Comparison of ENCODE assay signal across 18 cellular contexts in the genomic region with DNA sequence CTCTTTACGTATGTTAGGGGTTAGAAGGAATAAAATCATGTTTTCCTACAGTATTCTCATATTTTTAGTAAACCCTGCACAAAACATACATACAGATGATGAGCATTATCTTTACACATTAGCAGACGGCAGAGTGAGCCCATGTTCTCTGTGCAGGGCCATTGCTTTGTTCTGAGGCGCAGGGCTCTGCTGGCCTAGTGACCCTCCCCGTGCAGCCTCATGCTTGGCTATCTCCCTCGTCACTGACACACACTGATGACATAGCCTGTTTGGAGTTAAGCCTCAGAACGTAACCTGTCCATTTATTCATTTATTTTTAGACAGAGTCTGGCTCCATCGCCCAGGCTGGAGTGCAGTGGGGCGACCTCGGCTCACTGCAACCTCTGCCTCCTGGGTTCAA.
DNase-seq lines count a peak whose midpoint lies in the region; ATAC-seq and TF ChIP-seq lines count a peak whose summit lies in the region.
"Had no signal": no experiment of that assay in that cellular context is flagged by ENCODE, and none has a peak within 500 bp of the region (broad histone marks: within the 10 kb centered on the region; RNA-seq: fewer than 3 reads in every experiment).

No MANE protein-coding gene starts in this region.

- no peaks in the 10 kb centered on the region for H3K9me2 ChIP-seq in HCT116 (ENCODE audit: insufficient read depth)

- intact Hi-C loops in HCT116 (cut with micrococcal nuclease) (loop anchor here (10.0 kb wide), 1 partner anchor 522 kb away; no protein-coding TSS in a partner anchor), gastrocnemius medialis (cut with DNase I; ENCODE audit: low total_unique reads) (loop anchor here (5.0 kb wide), 2 partner anchors 40 to 115 kb away; no protein-coding TSS in a partner anchor)
- intact Hi-C loops in activated CD4-positive, alpha-beta T cell treated with anti-CD3 and anti-CD28 coated beads for 36 hours (cut with DNase I, micrococcal nuclease) = loop anchor here (1.0 to 10.0 kb wide), 5 partner anchors 25 to 382 kb away; a partner anchor contains a TSS

- H3K9me3 Mint-ChIP-seq in activated CD4-positive, alpha-beta T cell treated with anti-CD3 and anti-CD28 coated beads for 36 hours (ENCODE audit: low read depth) = no peaks in the 10 kb centered on the region
- no peaks in the 10 kb centered on the region for H3K9me3 Mint-ChIP-seq in CD8-positive, alpha-beta memory T cell
- H3K9me3 Mint-ChIP-seq: CD4-positive, alpha-beta T cell; naive thymus-derived CD8-positive, alpha-beta T cell; stimulated activated memory B cell treated with anti-CD40 and anti-IgM and Interleukin-4, amounts not matched to agents 10 μg/mL and 1 μg/mL and 100 μg/mL, for 72 hours had no signal

- DNase-seq in HCT116 (ENCODE audit: low read depth, low spot score) = no peak
- peak; percentile 24 for DNase-seq in fibroblast of mammary gland (ENCODE audit: low read depth)
- peak; percentile 35 to 66 for DNase-seq in gastrocnemius medialis
- no peak for DNase-seq in activated CD4-positive, alpha-beta T cell treated with anti-CD3 and anti-CD28 coated beads for 36 hours
- DNase-seq in CD8-positive, alpha-beta memory T cell = no peak
- DNase-seq: CD4-positive, alpha-beta T cell; GDM1; left colon; naive thymus-derived CD8-positive, alpha-beta T cell; NCI-H1694; NCI-H82; retina; SIG-M5 had no signal

- no peaks in the 10 kb centered on the region for H4K20me1 ChIP-seq in HCT116 (ENCODE audit: insufficient read depth)

- CTCF ChIA-PET in HCT116 (lab: Charles Lee) = no interaction called here
- CTCF ChIA-PET in activated CD4-positive, alpha-beta T cell treated with anti-CD3 and anti-CD28 coated beads for 36 hours (lab: Charles Lee) = interaction anchor here (0.9 kb wide), 1 partner anchor 109 kb away, joined by 4 read pairs; no protein-coding TSS in a partner anchor
- CTCF ChIA-PET in CD8-positive, alpha-beta memory T cell (lab: Charles Lee) = no interaction called here

- ATAC-seq in HCT116 (no peak), SK-N-SH treated with all-trans-retinoic acid at 6 μM for 48 hours (peak; percentile 22), gastrocnemius medialis (peak; percentile 55 to 70), HG02588 (IDR thresholded peaks at IDR 0.05; ENCODE audit: unreplicated experiment) (no peak), HG03469 (IDR thresholded peaks at IDR 0.05; ENCODE audit: unreplicated experiment) (no peak)
- no peak for ATAC-seq in activated CD4-positive, alpha-beta T cell treated with anti-CD3 and anti-CD28 coated beads for 36 hours
- ATAC-seq: naive thymus-derived CD8-positive, alpha-beta T cell had no signal

- no peak for TF ChIP-seq CTCF in HCT116 (IDR thresholded peaks at IDR 0.05 in 2 of 3, conservative IDR thresholded peaks at IDR 0.05 in 1 of 3; ENCODE audit: borderline replicate concordance in 1 of 3, insufficient read depth in 1 of 3, low read depth in 2 of 3, low read length in 2 of 3)
- TF ChIP-seq CTCF in fibroblast of mammary gland (conservative IDR thresholded peaks at IDR 0.05; ENCODE audit: control insufficient read depth, insufficient read depth, low read depth, low read length) = no peak
- TF ChIP-seq CTCF in gastrocnemius medialis (IDR thresholded peaks at IDR 0.05 in 4 of 5, conservative IDR thresholded peaks at IDR 0.05 in 1 of 5) = no peak

- H3K9me3 ChIP-seq in HCT116 (ENCODE audit: control insufficient read depth in 1 of 2, insufficient read depth in 1 of 2, low read depth in 1 of 2, low read length in 2 of 2) = no peaks in the 10 kb centered on the region
- H3K9me3 ChIP-seq in gastrocnemius medialis = no peaks in the 10 kb centered on the region
- no peaks in the 10 kb centered on the region for H3K9me3 ChIP-seq in CD8-positive, alpha-beta memory T cell (ENCODE audit: low read length)

- no peak for TF ChIP-seq RAD21 in HCT116 (IDR thresholded peaks at IDR 0.05; ENCODE audit: low read depth)

- H3K27me3 Mint-ChIP-seq in activated CD4-positive, alpha-beta T cell treated with anti-CD3 and anti-CD28 coated beads for 36 hours = no peaks in the 10 kb centered on the region
- H3K27me3 Mint-ChIP-seq in CD8-positive, alpha-beta memory T cell = no peaks in the 10 kb centered on the region
- H3K27me3 Mint-ChIP-seq: CD4-positive, alpha-beta T cell; naive thymus-derived CD8-positive, alpha-beta T cell; stimulated activated memory B cell treated with anti-CD40 and anti-IgM and Interleukin-4, amounts not matched to agents 10 μg/mL and 1 μg/mL and 100 μg/mL, for 72 hours had no signal

- RAD21 ChIA-PET in HCT116 (lab: Charles Lee; ENCODE audit: low non-redundant PET in 1 of 2, low total read pairs in 2 of 2, uncharacterized antibody in 2 of 2, unreplicated experiment in 2 of 2) = no interaction called here

- H3K4me3 ChIP-seq in HCT116 (replicated peaks in 1 of 2; ENCODE audit: low read depth in 1 of 2, low read length in 2 of 2) (0 out of 4 replicates have a peak overlapping the region, but pooled peaks of 1 of the 2 experiments have one; percentile 25), fibroblast of mammary gland (ENCODE audit: control insufficient read depth, low read depth, low read length) (no peak overlapping the region), gastrocnemius medialis (no peak overlapping the region)
- no peak overlapping the region for H3K4me3 ChIP-seq in CD8-positive, alpha-beta memory T cell (ENCODE audit: low read length)

- H3K4me1 ChIP-seq in HCT116 (ENCODE audit: control insufficient read depth in 1 of 2, insufficient read depth in 2 of 2, low read length in 2 of 2) = peaks cover 43 to 58% of the 10 kb centered on the region in 2 experiments
- H3K4me1 ChIP-seq in gastrocnemius medialis = peaks cover 27 to 35% of the 10 kb centered on the region in 2 donors
- peaks cover 4% of the 10 kb centered on the region for H3K4me1 ChIP-seq in CD8-positive, alpha-beta memory T cell (ENCODE audit: insufficient read depth, low read length)

- H3K4me3 Mint-ChIP-seq in activated CD4-positive, alpha-beta T cell treated with anti-CD3 and anti-CD28 coated beads for 36 hours = no peak overlapping the region
- H3K4me3 Mint-ChIP-seq in CD8-positive, alpha-beta memory T cell = no peak overlapping the region
- H3K4me3 Mint-ChIP-seq: CD4-positive, alpha-beta T cell; naive thymus-derived CD8-positive, alpha-beta T cell; stimulated activated memory B cell treated with anti-CD40 and anti-IgM and Interleukin-4, amounts not matched to agents 10 μg/mL and 1 μg/mL and 100 μg/mL, for 72 hours had no signal

- H3K27ac Mint-ChIP-seq in activated CD4-positive, alpha-beta T cell treated with anti-CD3 and anti-CD28 coated beads for 36 hours = no peak overlapping the region
- peak overlapping the region in 2 of 8 donors; percentile 23 to 48 for H3K27ac Mint-ChIP-seq in CD8-positive, alpha-beta memory T cell
- H3K27ac Mint-ChIP-seq: CD4-positive, alpha-beta T cell; naive thymus-derived CD8-positive, alpha-beta T cell; stimulated activated memory B cell treated with anti-CD40 and anti-IgM and Interleukin-4, amounts not matched to agents 10 μg/mL and 1 μg/mL and 100 μg/mL, for 72 hours had no signal

- peaks cover 15% of the 10 kb centered on the region for H3K36me3 Mint-ChIP-seq in activated CD4-positive, alpha-beta T cell treated with anti-CD3 and anti-CD28 coated beads for 36 hours (ENCODE audit: low read depth)
- peaks cover 4 to 17% (median 5%) of the 10 kb centered on the region in 3 donors for H3K36me3 Mint-ChIP-seq in CD8-positive, alpha-beta memory T cell

- H3K9ac ChIP-seq in HCT116 (ENCODE audit: low read length) = peak overlapping the region; percentile 37; the same call in 1 of the 2 replicates

- H3K36me3 ChIP-seq in HCT116 (ENCODE audit: control insufficient read depth in 1 of 2, insufficient read depth in 2 of 2, low read length in 2 of 2) (no peaks in the 10 kb centered on the region), gastrocnemius medialis (no peaks in the 10 kb centered on the region)
- no peaks in the 10 kb centered on the region for H3K36me3 ChIP-seq in CD8-positive, alpha-beta memory T cell (ENCODE audit: insufficient read depth, low read length)

- in situ Hi-C loops in gastrocnemius medialis (cut with MboI; ENCODE audit: low sequenced_read_pairs in 4 of 4) = no loop called here

- BruUV-seq in HCT116 (replicated peaks; lab: Mats Ljungman, UMichigan) = no TSS peak

- TF ChIP-seq POLR2A in HCT116 (IDR thresholded peaks at IDR 0.05; ENCODE audit: borderline replicate concordance, extremely low read depth, insufficient read depth, insufficient read length) = no peak
- peak; percentile 46 to 63 for TF ChIP-seq POLR2A in gastrocnemius medialis (IDR thresholded peaks at IDR 0.05)

- POLR2A ChIA-PET in HCT116 (lab: Charles Lee) = no interaction called here
- POLR2A ChIA-PET in activated CD4-positive, alpha-beta T cell treated with anti-CD3 and anti-CD28 coated beads for 36 hours (lab: Charles Lee) = no interaction called here
- POLR2A ChIA-PET in CD8-positive, alpha-beta memory T cell (lab: Charles Lee) = no interaction called here

- H3K4me1 Mint-ChIP-seq in activated CD4-positive, alpha-beta T cell treated with anti-CD3 and anti-CD28 coated beads for 36 hours = peaks cover 44% of the 10 kb centered on the region
- peaks cover 12 to 34% (median 17%) of the 10 kb centered on the region in 3 donors for H3K4me1 Mint-ChIP-seq in CD8-positive, alpha-beta memory T cell

- H3K27me3 ChIP-seq in HCT116 (ENCODE audit: insufficient read depth, low read length) (no peaks in the 10 kb centered on the region), gastrocnemius medialis (no peaks in the 10 kb centered on the region)
- no peaks in the 10 kb centered on the region for H3K27me3 ChIP-seq in CD8-positive, alpha-beta memory T cell (ENCODE audit: insufficient read depth, low read length, poor library complexity, severe bottlenecking)

- peak overlapping the region; percentile 73 for H3K4me2 ChIP-seq in HCT116 (ENCODE audit: low read length)

- H3K79me2 ChIP-seq in HCT116 (ENCODE audit: insufficient read depth, low read length) = no peaks in the 10 kb centered on the region

- no peak overlapping the region for H2AFZ ChIP-seq in HCT116 (ENCODE audit: low read depth, low read length, poor library complexity, severe bottlenecking)

- peak overlapping the region; percentile 91 for H3K27ac ChIP-seq in HCT116 (ENCODE audit: low read depth, low read length)
- H3K27ac ChIP-seq in gastrocnemius medialis = peak overlapping the region; percentile 67 to 85 (median 68)
- H3K27ac ChIP-seq in CD8-positive, alpha-beta memory T cell (ENCODE audit: low read depth, low read length) = no peak overlapping the region
- H3K27ac ChIP-seq: HL-60 had no signal

TF ChIP-seq in SK-N-SH treated with all-trans-retinoic acid at 6 μM for 48 hours, 23 proteins besides CTCF, POLR2A, EP300 and RAD21:
- TF ChIP-seq CSDC2 (CRISPR knock-in tag; IDR thresholded peaks at IDR 0.05) (peak; percentile 24; the same call in 1 of the 2 replicates), ESRRG (CRISPR knock-in tag; IDR thresholded peaks at IDR 0.05) (no peak), ZFP3 (CRISPR knock-in tag; IDR thresholded peaks at IDR 0.05) (peak; percentile 59; the same call in 1 of the 2 replicates)

Comparison
In these comparisons a context has a peak if more than half of its experiments do, and no peak if none do; other contexts are left out.
1. ATAC-seq: peak in SK-N-SH treated with all-trans-retinoic acid at 6 μM for 48 hours (single experiment) and gastrocnemius medialis (2 of 2); none in HCT116 (single experiment), HG02588 (single experiment), activated CD4-positive, alpha-beta T cell treated with anti-CD3 and anti-CD28 coated beads for 36 hours (single experiment) and HG03469 (single experiment).
2. DNase-seq: peak in fibroblast of mammary gland (single experiment) and gastrocnemius medialis (2 of 2); none in HCT116 (single experiment), activated CD4-positive, alpha-beta T cell treated with anti-CD3 and anti-CD28 coated beads for 36 hours (single experiment) and CD8-positive, alpha-beta memory T cell (0 of 5).